In the genomic region with DNA sequence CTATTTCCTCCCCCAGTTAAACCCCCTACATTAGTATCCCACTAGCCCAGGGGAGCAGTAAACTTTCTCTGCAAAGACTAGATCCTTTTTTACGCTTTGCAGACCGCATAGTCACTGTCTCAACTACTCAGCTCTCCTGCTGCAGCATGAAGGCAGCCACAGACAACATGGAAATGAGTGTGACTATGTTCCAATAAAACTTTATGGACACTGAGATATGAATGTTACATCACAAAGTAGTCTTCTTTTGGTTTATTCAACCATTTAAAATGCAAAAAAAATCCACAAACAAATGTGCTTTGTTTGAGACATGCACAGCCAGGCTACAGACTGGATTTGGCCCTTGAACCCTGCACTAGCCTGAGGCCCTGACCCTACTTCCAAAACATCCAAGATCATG, we compare ENCODE assay signal across 14 cellular contexts. TPM values are rescaled to one million over a fixed set of nuclear protein-coding genes. Genes with fewer than 3 reads are reported as not detected.
DNase-seq lines count a peak whose midpoint lies in the region; ATAC-seq and TF ChIP-seq lines count a peak whose summit lies in the region.
"Had no signal": no experiment of that assay in that cellular context is flagged by ENCODE, and none has a peak within 500 bp of the region (broad histone marks: within the 10 kb centered on the region; RNA-seq: fewer than 3 reads in every experiment).

No MANE protein-coding gene starts in this region.

- peak overlapping the region; percentile 53 for H3K27ac Mint-ChIP-seq in CD8-positive, alpha-beta T cell
- H3K27ac Mint-ChIP-seq in effector memory CD8-positive, alpha-beta T cell: peak overlapping the region in 1 of 2 donors; percentile 65

- CTCF ChIA-PET in CD8-positive, alpha-beta T cell (lab: Charles Lee): interaction anchor here (1.2 to 5.1 kb wide), 4 partner anchors 11 to 131 kb away, joined by 3 to 34 read pairs (median 17); no protein-coding TSS in a partner anchor

- H2AFZ ChIP-seq in OCI-LY1 (ENCODE audit: low read length) (no peak overlapping the region), osteoblast (ENCODE audit: low read length) (no peak overlapping the region)

- no peaks in the 10 kb centered on the region for H3K9me3 ChIP-seq in CD8-positive, alpha-beta T cell (ENCODE audit: low read length)
- H3K9me3 ChIP-seq in OCI-LY1 (ENCODE audit: low read length): no peaks in the 10 kb centered on the region
- no peaks in the 10 kb centered on the region for H3K9me3 ChIP-seq in osteoblast (ENCODE audit: low read depth, low read length)

- peaks cover 48% of the 10 kb centered on the region for H3K36me3 Mint-ChIP-seq in CD8-positive, alpha-beta T cell
- peaks cover 60% of the 10 kb centered on the region for H3K36me3 Mint-ChIP-seq in effector memory CD8-positive, alpha-beta T cell (ENCODE audit: insufficient read depth)

- H3K4me2 ChIP-seq in OCI-LY1 (ENCODE audit: low read length) (peak overlapping the region; percentile 97; the same call in 1 of the 2 replicates), osteoblast (ENCODE audit: insufficient read depth, low read length) (peak overlapping the region; percentile 95)

- no peak overlapping the region for H3K27ac ChIP-seq in CD8-positive, alpha-beta T cell (ENCODE audit: low read depth, low read length)
- H3K27ac ChIP-seq in OCI-LY1 (ENCODE audit: low read depth, low read length, poor library complexity, severe bottlenecking) (no peak overlapping the region), osteoblast (ENCODE audit: low read depth, low read length) (no peak overlapping the region)

- intact Hi-C loops in CD8-positive, alpha-beta T cell (cut with DNase I, micrococcal nuclease): loop anchor here (5.0 to 10.0 kb wide), 6 partner anchors 472 to 1426 kb away; partner anchors contain the start of genes CTC1 (in 1 of the 2), NLRP1 (in 1 of the 2), PFAS (in 1 of the 2) and POLR2A (in 1 of the 2)

- peak overlapping the region; percentile 67 for H3K4me3 Mint-ChIP-seq in CD8-positive, alpha-beta T cell
- peak overlapping the region; percentile 14 to 86 for H3K4me3 Mint-ChIP-seq in effector memory CD8-positive, alpha-beta T cell

- H3K27me3 Mint-ChIP-seq in CD8-positive, alpha-beta T cell (ENCODE audit: low read depth): no peaks in the 10 kb centered on the region
- no peaks in the 10 kb centered on the region for H3K27me3 Mint-ChIP-seq in effector memory CD8-positive, alpha-beta T cell

- no peak for DNase-seq in CD8-positive, alpha-beta T cell
- no peak for DNase-seq in effector memory CD8-positive, alpha-beta T cell
- DNase-seq in osteoblast (ENCODE audit: insufficient read length, low spot score, missing footprints): no peak
- no peak for DNase-seq in COLO829 (ENCODE audit: low spot score)
- no peak for DNase-seq in NCI-H128 (lab: John Stamatoyannopoulos, UW; ENCODE audit: unreplicated experiment)
- no peak for DNase-seq in foreskin melanocyte
- DNase-seq in H7: no peak
- DNase-seq: activated gamma-delta T cell, DMS53, NCI-H69, substantia nigra had no signal

- peaks cover 32% of the 10 kb centered on the region for H3K4me1 ChIP-seq in CD8-positive, alpha-beta T cell (ENCODE audit: insufficient read depth, low read length)
- H3K4me1 ChIP-seq in OCI-LY1 (ENCODE audit: insufficient read depth, low read length, severe bottlenecking): peaks cover 29% of the 10 kb centered on the region
- H3K4me1 ChIP-seq in osteoblast (ENCODE audit: insufficient read depth, low read length): peaks cover 34% of the 10 kb centered on the region

- no peaks in the 10 kb centered on the region for H3K9me2 ChIP-seq in OCI-LY1 (ENCODE audit: low read depth, low read length)

- H3K4me1 Mint-ChIP-seq in CD8-positive, alpha-beta T cell (ENCODE audit: low read depth): peaks cover 60% of the 10 kb centered on the region
- H3K4me1 Mint-ChIP-seq in effector memory CD8-positive, alpha-beta T cell (ENCODE audit: low read depth in 2 of 2): peaks cover 45 to 50% of the 10 kb centered on the region in 2 donors

- no peaks in the 10 kb centered on the region for H3F3A ChIP-seq in OCI-LY1 (ENCODE audit: insufficient read depth, low read length)

- no peak overlapping the region; the same call in 1 of the 2 replicates for H3K9ac ChIP-seq in OCI-LY1 (ENCODE audit: low read length)

- H3K4me3 ChIP-seq in CD8-positive, alpha-beta T cell (ENCODE audit: low read depth, low read length): no peak overlapping the region
- H3K4me3 ChIP-seq in OCI-LY1 (ENCODE audit: low read depth, low read length, poor library complexity, severe bottlenecking): peak overlapping the region; percentile 76
- peak overlapping the region; percentile 81 for H3K4me3 ChIP-seq in osteoblast (ENCODE audit: insufficient read depth, low read length)
- H3K4me3 ChIP-seq in H7 (ENCODE audit: insufficient read depth, low read depth, low read length): no peak overlapping the region

- ATAC-seq in CD8-positive, alpha-beta T cell: no peak
- no peak for ATAC-seq in effector memory CD8-positive, alpha-beta T cell (replicated peaks)

- H4K20me1 ChIP-seq in OCI-LY1 (ENCODE audit: insufficient read depth, low read length) (no peaks in the 10 kb centered on the region), osteoblast (ENCODE audit: insufficient read depth, low read length) (peaks cover 17% of the 10 kb centered on the region)

- POLR2A ChIA-PET in CD8-positive, alpha-beta T cell (lab: Charles Lee): no interaction called here

- H3K36me3 ChIP-seq in CD8-positive, alpha-beta T cell (ENCODE audit: insufficient read depth, low read length): no peaks in the 10 kb centered on the region
- H3K36me3 ChIP-seq in OCI-LY1 (ENCODE audit: insufficient read depth, low read length) (no peaks in the 10 kb centered on the region), osteoblast (ENCODE audit: insufficient read depth, low read length) (no peaks in the 10 kb centered on the region), H7 (replicated peaks; ENCODE audit: control insufficient read depth, insufficient read depth, low read length) (no peaks in the 10 kb centered on the region)

- TF ChIP-seq CTCF in CD8-positive, alpha-beta T cell (IDR thresholded peaks at IDR 0.05): no peak
- TF ChIP-seq CTCF in OCI-LY1 (IDR thresholded peaks at IDR 0.05; ENCODE audit: low read length) (no peak), osteoblast (IDR thresholded peaks at IDR 0.05; ENCODE audit: extremely low read depth, low read depth, low read length) (no peak)

- no peaks in the 10 kb centered on the region for H3K27me3 ChIP-seq in CD8-positive, alpha-beta T cell (ENCODE audit: insufficient read depth, low read length)
- H3K27me3 ChIP-seq in OCI-LY1 (ENCODE audit: insufficient read depth, low read length) (no peaks in the 10 kb centered on the region), osteoblast (ENCODE audit: insufficient read depth, low read length) (no peaks in the 10 kb centered on the region), H7 (ENCODE audit: control insufficient read depth, insufficient read depth, low read length) (no peaks in the 10 kb centered on the region)

- H3K79me2 ChIP-seq in OCI-LY1 (ENCODE audit: insufficient read depth, low read length): peaks cover 14% of the 10 kb centered on the region
- H3K79me2 ChIP-seq in osteoblast (ENCODE audit: insufficient read depth, low read length): peaks cover 72% of the 10 kb centered on the region

- no peaks in the 10 kb centered on the region for H3K9me3 Mint-ChIP-seq in CD8-positive, alpha-beta T cell
- no peaks in the 10 kb centered on the region for H3K9me3 Mint-ChIP-seq in effector memory CD8-positive, alpha-beta T cell

RNA-seq across cellular contexts. Expression of gene RNASEK, which starts 1.9 kb away (rescaled TPM):
- 100 to 1,000 TPM in 1 of 2 experiments, 10 to 100 TPM in 1; 96.3 to 101 TPM for total RNA-seq in CD8-positive, alpha-beta T cell
- total RNA-seq in osteoblast: 37.3 and 38.9 TPM in 2 replicates
- total RNA-seq in H7 (2014; rRNA removed; shearing (Covaris generic)): 180 and 238 TPM in 2 replicates

RNA-seq across cellular contexts. Expression of gene BCL6B, which starts 12.3 kb away (rescaled TPM):
- total RNA-seq in CD8-positive, alpha-beta T cell: not detected
- total RNA-seq in osteoblast: not detected in 2 replicates
- total RNA-seq in H7 (2014; rRNA removed; shearing (Covaris generic)): 4.9 and 8.3 TPM in 2 replicates

RNA-seq across cellular contexts. Expression of gene ALOX12, which starts 14.7 kb away (rescaled TPM):
- not detected for total RNA-seq in CD8-positive, alpha-beta T cell
- total RNA-seq in osteoblast: not detected in 2 replicates
- 0.35 and 0.63 TPM in 2 replicates for total RNA-seq in H7 (2014; rRNA removed; shearing (Covaris generic))
- total RNA-seq: dermis microvascular lymphatic vessel endothelial cell; T-helper 1 cell treated with Interleukin-12 subunit alpha and Interleukin-12 subunit beta and Interleukin-4 antibody, amounts not matched to agents 30 ng/mL and 1 ng/mL, for 36 hours had no signal

RNA-seq across cellular contexts. Expression of gene SLC16A13, which starts 25.3 kb away (rescaled TPM):
- total RNA-seq in CD8-positive, alpha-beta T cell: 1 to 10 TPM; 1.8 to 1.9 TPM
- 1.2 and 1.4 TPM in 2 replicates for total RNA-seq in osteoblast
- 0.37 and 0.48 TPM in 2 replicates for total RNA-seq in H7 (2014; rRNA removed; shearing (Covaris generic))

RNA-seq across cellular contexts. Expression of gene SLC16A11, which starts 33.4 kb away (rescaled TPM):
- total RNA-seq in CD8-positive, alpha-beta T cell: 1 to 10 TPM; 1.2 to 1.3 TPM
- total RNA-seq in osteoblast: 0.29 and 0.36 TPM in 2 replicates
- 0.24 and 0.37 TPM in 2 replicates for total RNA-seq in H7 (2014; rRNA removed; shearing (Covaris generic))

Comparison
In these comparisons a context has a peak if more than half of its experiments do, and no peak if none do; other contexts are left out.
1. H3K4me3 ChIP-seq: peak in OCI-LY1 (single experiment) and osteoblast (single experiment); none in CD8-positive, alpha-beta T cell (single experiment) and H7 (single experiment).